ENCODE assay signal across 8 cellular contexts in genomic region chr5:157607371-157608161, GRCh38. TPM values are rescaled to one million over a fixed set of nuclear protein-coding genes. Genes with fewer than 3 reads are reported as not detected.
A peak's percentile ranks its signal among the peaks of the same experiment; 100 is the strongest.
DNase-seq lines count a peak whose midpoint lies in the region; ATAC-seq, FAIRE-seq and TF ChIP-seq lines count a peak whose summit lies in the region.

No MANE protein-coding gene starts in this region.

- H4K20me1 ChIP-seq in endothelial cell of umbilical vein (replicated peaks; ENCODE audit: control insufficient read depth, extremely low read depth, insufficient read depth, low read length), result no peaks in the 10 kb centered on the region

- H3K4me3 ChIP-seq in endothelial cell of umbilical vein (replicated peaks in 1 of 3; ENCODE audit: insufficient read depth in 1 of 3, low read depth in 1 of 3, low read length in 3 of 3) (no peak overlapping the region), esophagus squamous epithelium (no peak overlapping the region)

- WGBS in esophagus squamous epithelium, 2 donors, result 40 to 45% methylated on average over 5 to 7 of the region's 7 CpGs

- no peak overlapping the region for H3K27ac ChIP-seq in endothelial cell of umbilical vein (ENCODE audit: insufficient read depth, low read depth, low read length)
- peak overlapping the region in 1 of 4 donors; percentile 48 for H3K27ac ChIP-seq in esophagus squamous epithelium

- no peak overlapping the region for H3K9ac ChIP-seq in endothelial cell of umbilical vein (replicated peaks; ENCODE audit: extremely low read depth, insufficient read depth, low read length)

- H3K4me3 Mint-ChIP-seq in Calu3 (ENCODE audit: low read depth, unreplicated experiment) (no peak overlapping the region), endothelial cell (ENCODE audit: unreplicated experiment) (no peak overlapping the region)

- H3K36me3 Mint-ChIP-seq in Calu3 (ENCODE audit: insufficient read depth, unreplicated experiment) (peaks cover 2% of the 10 kb centered on the region), endothelial cell (ENCODE audit: low read depth, unreplicated experiment) (no peaks in the 10 kb centered on the region)

- no peaks in the 10 kb centered on the region for H3K9me3 ChIP-seq in endothelial cell of umbilical vein (replicated peaks; ENCODE audit: control insufficient read depth, insufficient read depth, low read length)
- no peaks in the 10 kb centered on the region for H3K9me3 ChIP-seq in esophagus squamous epithelium

- no peaks in the 10 kb centered on the region for H3K36me3 ChIP-seq in endothelial cell of umbilical vein (ENCODE audit: control insufficient read depth in 2 of 2, extremely low read depth in 1 of 2, insufficient read depth in 2 of 2, low read length in 2 of 2)
- H3K36me3 ChIP-seq in esophagus squamous epithelium, result no peaks in the 10 kb centered on the region

- no peaks in the 10 kb centered on the region for H3K9me3 Mint-ChIP-seq in Calu3 (ENCODE audit: low read depth, unreplicated experiment)
- no peaks in the 10 kb centered on the region for H3K9me3 Mint-ChIP-seq in endothelial cell (ENCODE audit: unreplicated experiment)

- BruUV-seq in Calu3 (replicated peaks; lab: Mats Ljungman, UMichigan) (no TSS peak), endothelial cell of umbilical vein (replicated peaks; lab: Mats Ljungman, UMichigan) (no TSS peak)

- dilution Hi-C loops in endothelial cell of umbilical vein (cut with MboI; ENCODE audit: extremely low pct_ligation_motif_present, low sequenced_read_pairs), result no loop called here

- H3K4me1 Mint-ChIP-seq in Calu3 (ENCODE audit: low read depth, unreplicated experiment), result peaks cover 34% of the 10 kb centered on the region
- no peaks in the 10 kb centered on the region for H3K4me1 Mint-ChIP-seq in endothelial cell (ENCODE audit: unreplicated experiment)

- intact Hi-C loops in Calu3 (cut with micrococcal nuclease; ENCODE audit: unreplicated experiment) (no loop called here), endothelial cell of umbilical vein (cut with micrococcal nuclease) (loop anchor here (5.0 kb wide), 1 partner anchor 60 kb away; no protein-coding TSS in a partner anchor), esophagus squamous epithelium (cut with DNase I) (no loop called here)

- POLR2A ChIA-PET in endothelial cell of umbilical vein (lab: Charles Lee), result no interaction called here

- H2AFZ ChIP-seq in endothelial cell of umbilical vein (ENCODE audit: low read depth, low read length), result peak overlapping the region; percentile 34

- TF ChIP-seq CTCF in Calu3 (IDR thresholded peaks at IDR 0.05; ENCODE audit: unreplicated experiment) (no peak), endothelial cell of umbilical vein (IDR thresholded peaks at IDR 0.05; ENCODE audit: extremely low read depth in 1 of 2, insufficient read depth in 1 of 2, low read depth in 1 of 2, low read length in 2 of 2) (no peak), endothelial cell (IDR thresholded peaks at IDR 0.05; ENCODE audit: unreplicated experiment) (no peak), GM13977 (IDR thresholded peaks at IDR 0.05; ENCODE audit: extremely low read depth, insufficient read depth, missing control alignments) (no peak), esophagus squamous epithelium (IDR thresholded peaks at IDR 0.05) (no peak)

- CTCF ChIA-PET in Calu3 (lab: Charles Lee) (no interaction called here), endothelial cell of umbilical vein (lab: Charles Lee) (interaction anchor here (0.7 to 0.9 kb wide), 2 partner anchors 44 to 111 kb away, joined by 3 to 4 read pairs; no protein-coding TSS in a partner anchor)

- ATAC-seq in HG03108 (IDR thresholded peaks at IDR 0.05; ENCODE audit: unreplicated experiment), result peak; percentile 45

- no peak for TF ChIP-seq POLR2A in endothelial cell of umbilical vein (IDR thresholded peaks at IDR 0.05; ENCODE audit: low read depth, low read length)
- no peak for TF ChIP-seq POLR2A in esophagus squamous epithelium (IDR thresholded peaks at IDR 0.05)

- peak overlapping the region; percentile 91 for H3K27ac Mint-ChIP-seq in Calu3 (ENCODE audit: unreplicated experiment)
- H3K27ac Mint-ChIP-seq in endothelial cell (ENCODE audit: unreplicated experiment), result no peak overlapping the region

- FAIRE-seq in endothelial cell of umbilical vein (lab: Jason Lieb, UNC), result no peak

- no peaks in the 10 kb centered on the region for H3K27me3 Mint-ChIP-seq in Calu3 (ENCODE audit: unreplicated experiment)
- peaks cover 2% of the 10 kb centered on the region for H3K27me3 Mint-ChIP-seq in endothelial cell (ENCODE audit: unreplicated experiment)

- no peak overlapping the region for H3K4me2 ChIP-seq in endothelial cell of umbilical vein (ENCODE audit: insufficient read depth, low read length)

- H3K79me2 ChIP-seq in endothelial cell of umbilical vein (ENCODE audit: control insufficient read depth, insufficient read depth, low read length), result no peaks in the 10 kb centered on the region

- H3K27me3 ChIP-seq in endothelial cell of umbilical vein (ENCODE audit: control insufficient read depth in 2 of 2, insufficient read depth in 2 of 2, low read length in 2 of 2) (peaks cover 0 to 3% of the 10 kb centered on the region in 2 experiments), esophagus squamous epithelium (no peaks in the 10 kb centered on the region)

- H3K9me1 ChIP-seq in endothelial cell of umbilical vein (replicated peaks; ENCODE audit: control insufficient read depth, extremely low read depth, insufficient read depth, low read length), result no peaks in the 10 kb centered on the region

- in situ Hi-C loops in GM13977 (cut with MboI; ENCODE audit: low pct_unique_long_range_greater_than_20kb, low sequenced_read_pairs, unreplicated experiment), result no loop called here

- DNase-seq in Calu3 (peak; percentile 19), endothelial cell of umbilical vein (ENCODE audit: low read depth, low spot score) (no peak), endothelial cell (ENCODE audit: low spot score) (no peak), GM13977 (ENCODE audit: low spot score) (no peak), esophagus squamous epithelium (lab: John Stamatoyannopoulos, UW) (no peak)
- peak; percentile 46 for DNase-seq in activated CD4-positive, alpha-beta T cell treated with anti-CD3 and anti-CD28 coated beads for 1 hour
- DNase-seq in stimulated activated CD8-positive, alpha-beta memory T cell treated with anti-CD3 and anti-CD28 coated beads, Interleukin-15, amount 100 ng/mL, for 48 hours (ENCODE audit: low read depth in 2 of 2), result peak; percentile 51 to 65

- H3K4me1 ChIP-seq in endothelial cell of umbilical vein (ENCODE audit: control insufficient read depth, extremely low read depth, insufficient read depth, low read length) (peaks cover 14% of the 10 kb centered on the region), esophagus squamous epithelium (peaks cover 8 to 39% (median 8%) of the 10 kb centered on the region in 3 donors)

TF ChIP-seq in endothelial cell of umbilical vein, 7 proteins besides CTCF, POLR2A, EP300 and RAD21:
- TF ChIP-seq EZH2 (IDR thresholded peaks at IDR 0.05; ENCODE audit: borderline replicate concordance, low read depth, low read length, severe bottlenecking), result no peak
- TF ChIP-seq POLR2AphosphoS5 (IDR thresholded peaks at IDR 0.05; ENCODE audit: insufficient read depth, low read depth, low read length), result no peak
- no peak for TF ChIP-seq MYC (IDR thresholded peaks at IDR 0.05; ENCODE audit: low read depth, low read length)
- no peak for TF ChIP-seq JUN (IDR thresholded peaks at IDR 0.05; ENCODE audit: borderline replicate concordance, insufficient read depth, insufficient read length, low read depth)
- TF ChIP-seq FOS (IDR thresholded peaks at IDR 0.05; ENCODE audit: borderline replicate concordance, insufficient read depth, low read length), result no peak
- no peak for TF ChIP-seq MAX (IDR thresholded peaks at IDR 0.05; ENCODE audit: insufficient read depth, insufficient read length)
- no peak for TF ChIP-seq GATA2 (IDR thresholded peaks at IDR 0.05; ENCODE audit: insufficient read depth, insufficient read length, low read depth, low read length)

RNA-seq across cellular contexts. Expression of gene ADAM19, which starts 32.0 kb away (rescaled TPM):
- total RNA-seq in Calu3 (2022) (5.2 and 16.2 TPM in 2 replicates), endothelial cell of umbilical vein (22.6 and 23.8 TPM in 2 replicates), endothelial cell (ENCODE audit: unreplicated experiment) (176 TPM), esophagus squamous epithelium (10 to 100 TPM in 1 of 4 donors, 1 to 10 TPM in 3; 1.9 to 11.6 (median 4.3) TPM)
- polyA plus RNA-seq in endothelial cell of umbilical vein, result 10.0 and 10.4 TPM in 2 replicates
- polyA plus RNA-seq in endothelial cell of umbilical vein (2011; cell fraction: cytosol; rRNA removed), result 7.9 and 8.3 TPM in 2 replicates
- polyA plus RNA-seq in endothelial cell of umbilical vein (2011; cell fraction: nucleus; rRNA removed), result 26.1 and 27.2 TPM in 2 replicates
- polyA plus RNA-seq in endothelial cell of umbilical vein (2012), result 17.7 and 18.4 TPM in 2 replicates
- polyA minus RNA-seq in endothelial cell of umbilical vein, result 24.6 and 24.8 TPM in 2 replicates
- not detected for polyA minus RNA-seq in endothelial cell of umbilical vein (2011; cell fraction: cytosol; rRNA and poly(A)+ RNA removed)
- polyA minus RNA-seq in endothelial cell of umbilical vein (2011; cell fraction: nucleus; rRNA and poly(A)+ RNA removed), result 19.9 and 22.0 TPM in 2 replicates

RNA-seq across cellular contexts. Expression of gene SOX30, which starts 44.7 kb away (rescaled TPM):
- total RNA-seq in Calu3 (2022) (0.09 TPM in 1 of 2 replicates, not detected in the other), endothelial cell of umbilical vein (not detected in 2 replicates), endothelial cell (ENCODE audit: unreplicated experiment) (0.15 TPM), esophagus squamous epithelium (not detected)
- polyA plus RNA-seq in endothelial cell of umbilical vein, result not detected in 2 replicates
- not detected in 2 replicates for polyA plus RNA-seq in endothelial cell of umbilical vein (2011; cell fraction: cytosol; rRNA removed)
- not detected in 2 replicates for polyA plus RNA-seq in endothelial cell of umbilical vein (2011; cell fraction: nucleus; rRNA removed)
- 0.05 and 0.08 TPM in 2 replicates for polyA plus RNA-seq in endothelial cell of umbilical vein (2012)
- not detected in 2 replicates for polyA minus RNA-seq in endothelial cell of umbilical vein
- polyA minus RNA-seq in endothelial cell of umbilical vein (2011; cell fraction: cytosol; rRNA and poly(A)+ RNA removed), result not detected
- polyA minus RNA-seq in endothelial cell of umbilical vein (2011; cell fraction: nucleus; rRNA and poly(A)+ RNA removed), result not detected in 2 replicates

Comparison
In these comparisons a context has a peak if more than half of its experiments do, and no peak if none do; other contexts are left out.
1. DNase-seq: peak in Calu3 (single experiment), activated CD4-positive, alpha-beta T cell treated with anti-CD3 and anti-CD28 coated beads for 1 hour (single experiment) and stimulated activated CD8-positive, alpha-beta memory T cell treated with anti-CD3 and anti-CD28 coated beads, Interleukin-15, amount 100 ng/mL, for 48 hours (2 of 2); none in endothelial cell of umbilical vein (single experiment), endothelial cell (single experiment), GM13977 (single experiment) and esophagus squamous epithelium (single experiment).